Comparison of ENCODE assay signal across 2 cellular contexts in the genomic region with DNA sequence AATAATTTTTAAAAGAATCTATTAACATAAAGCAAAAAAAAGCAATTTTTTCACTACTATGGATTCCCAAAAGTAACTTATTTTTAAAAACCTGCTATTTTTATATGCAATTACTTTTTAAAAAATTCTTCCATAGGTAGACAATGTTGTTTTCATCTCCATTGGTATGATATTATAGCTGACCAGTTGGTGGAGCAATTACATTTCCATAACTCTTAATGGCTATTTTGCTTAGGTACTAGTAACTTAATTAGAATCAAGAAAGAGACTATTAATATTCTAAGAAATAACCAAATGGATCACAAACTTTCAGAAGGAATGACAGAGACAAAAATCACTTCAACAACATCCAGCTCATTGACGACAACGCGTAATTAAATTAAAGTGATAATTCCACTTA.
TF ChIP-seq lines count a peak whose summit lies in the region.

No MANE protein-coding gene starts in this region.

TF ChIP-seq in HCT116, 20 proteins besides CTCF, POLR2A, EP300 and RAD21:
- TF ChIP-seq, protein P1, sequence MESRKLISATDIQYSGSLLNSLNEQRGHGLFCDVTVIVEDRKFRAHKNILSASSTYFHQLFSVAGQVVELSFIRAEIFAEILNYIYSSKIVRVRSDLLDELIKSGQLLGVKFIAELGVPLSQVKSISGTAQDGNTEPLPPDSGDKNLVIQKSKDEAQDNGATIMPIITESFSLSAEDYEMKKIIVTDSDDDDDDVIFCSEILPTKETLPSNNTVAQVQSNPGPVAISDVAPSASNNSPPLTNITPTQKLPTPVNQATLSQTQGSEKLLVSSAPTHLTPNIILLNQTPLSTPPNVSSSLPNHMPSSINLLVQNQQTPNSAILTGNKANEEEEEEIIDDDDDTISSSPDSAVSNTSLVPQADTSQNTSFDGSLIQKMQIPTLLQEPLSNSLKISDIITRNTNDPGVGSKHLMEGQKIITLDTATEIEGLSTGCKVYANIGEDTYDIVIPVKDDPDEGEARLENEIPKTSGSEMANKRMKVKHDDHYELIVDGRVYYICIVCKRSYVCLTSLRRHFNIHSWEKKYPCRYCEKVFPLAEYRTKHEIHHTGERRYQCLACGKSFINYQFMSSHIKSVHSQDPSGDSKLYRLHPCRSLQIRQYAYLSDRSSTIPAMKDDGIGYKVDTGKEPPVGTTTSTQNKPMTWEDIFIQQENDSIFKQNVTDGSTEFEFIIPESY (IDR thresholded peaks at IDR 0.05; ENCODE audit: extremely low read depth, insufficient replicate concordance, low read length), result no peak
- no peak for TF ChIP-seq SRF (IDR thresholded peaks at IDR 0.05; ENCODE audit: low read depth)
- no peak for TF ChIP-seq EZH2 (IDR thresholded peaks at IDR 0.05)
- no peak for TF ChIP-seq TCF7L2 (IDR thresholded peaks at IDR 0.05; ENCODE audit: borderline replicate concordance, extremely low read depth, insufficient read depth, insufficient read length)
- no peak for TF ChIP-seq EGR1 (IDR thresholded peaks at IDR 0.05; ENCODE audit: low read depth)
TF ChIP-seq in HCT116: peak in this region for 0.

TF ChIP-seq in H1, 55 proteins besides CTCF, POLR2A, EP300 and RAD21:
- no peak for TF ChIP-seq RXRA (IDR thresholded peaks at IDR 0.05; ENCODE audit: insufficient read depth, low read depth, low read length)
- TF ChIP-seq SAP30 (IDR thresholded peaks at IDR 0.05; ENCODE audit: insufficient read depth, insufficient replicate concordance, low read length), result no peak
- no peak for TF ChIP-seq CTBP2 (IDR thresholded peaks at IDR 0.05; ENCODE audit: borderline replicate concordance, insufficient read depth, insufficient read length, low read length)
- TF ChIP-seq, protein P2, sequence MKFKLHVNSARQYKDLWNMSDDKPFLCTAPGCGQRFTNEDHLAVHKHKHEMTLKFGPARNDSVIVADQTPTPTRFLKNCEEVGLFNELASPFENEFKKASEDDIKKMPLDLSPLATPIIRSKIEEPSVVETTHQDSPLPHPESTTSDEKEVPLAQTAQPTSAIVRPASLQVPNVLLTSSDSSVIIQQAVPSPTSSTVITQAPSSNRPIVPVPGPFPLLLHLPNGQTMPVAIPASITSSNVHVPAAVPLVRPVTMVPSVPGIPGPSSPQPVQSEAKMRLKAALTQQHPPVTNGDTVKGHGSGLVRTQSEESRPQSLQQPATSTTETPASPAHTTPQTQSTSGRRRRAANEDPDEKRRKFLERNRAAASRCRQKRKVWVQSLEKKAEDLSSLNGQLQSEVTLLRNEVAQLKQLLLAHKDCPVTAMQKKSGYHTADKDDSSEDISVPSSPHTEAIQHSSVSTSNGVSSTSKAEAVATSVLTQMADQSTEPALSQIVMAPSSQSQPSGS (IDR thresholded peaks at IDR 0.05; ENCODE audit: low read length), result no peak
- TF ChIP-seq, protein P3, sequence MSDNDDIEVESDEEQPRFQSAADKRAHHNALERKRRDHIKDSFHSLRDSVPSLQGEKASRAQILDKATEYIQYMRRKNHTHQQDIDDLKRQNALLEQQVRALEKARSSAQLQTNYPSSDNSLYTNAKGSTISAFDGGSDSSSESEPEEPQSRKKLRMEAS (IDR thresholded peaks at IDR 0.05), result no peak
- no peak for TF ChIP-seq RFX5 (IDR thresholded peaks at IDR 0.05; ENCODE audit: borderline replicate concordance, low read depth, low read length)
- no peak for TF ChIP-seq CHD2 (IDR thresholded peaks at IDR 0.05; ENCODE audit: low read length)
- no peak for TF ChIP-seq POLR2AphosphoS5 (IDR thresholded peaks at IDR 0.05; ENCODE audit: low read depth, low read length)
- no peak for TF ChIP-seq TCF12 (IDR thresholded peaks at IDR 0.05; ENCODE audit: low read depth, low read length)
- no peak for TF ChIP-seq BCL11A (IDR thresholded peaks at IDR 0.05; ENCODE audit: low read depth in 2 of 2, low read length in 2 of 2)
- TF ChIP-seq KDM1A (IDR thresholded peaks at IDR 0.05; ENCODE audit: borderline replicate concordance, low read length), result no peak
- TF ChIP-seq SIRT6 (IDR thresholded peaks at IDR 0.05; ENCODE audit: low read length), result no peak
- TF ChIP-seq SIX5 (IDR thresholded peaks at IDR 0.05; ENCODE audit: low read depth, low read length), result no peak
- no peak for TF ChIP-seq CEBPB (IDR thresholded peaks at IDR 0.05; ENCODE audit: low read depth, low read length)
- TF ChIP-seq, protein P4, sequence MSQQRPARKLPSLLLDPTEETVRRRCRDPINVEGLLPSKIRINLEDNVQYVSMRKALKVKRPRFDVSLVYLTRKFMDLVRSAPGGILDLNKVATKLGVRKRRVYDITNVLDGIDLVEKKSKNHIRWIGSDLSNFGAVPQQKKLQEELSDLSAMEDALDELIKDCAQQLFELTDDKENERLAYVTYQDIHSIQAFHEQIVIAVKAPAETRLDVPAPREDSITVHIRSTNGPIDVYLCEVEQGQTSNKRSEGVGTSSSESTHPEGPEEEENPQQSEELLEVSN (IDR thresholded peaks at IDR 0.05), result no peak
- no peak for TF ChIP-seq NRF1 (IDR thresholded peaks at IDR 0.05; ENCODE audit: low read depth, low read length)
- no peak for TF ChIP-seq TEAD4 (IDR thresholded peaks at IDR 0.05; ENCODE audit: low read depth, low read length)
